In genomic region chr16:84950906-84951305, GRCh38 we compare ENCODE assay signal across 9 cellular contexts.
DNase-seq lines count a peak whose midpoint lies in the region; TF ChIP-seq lines count a peak whose summit lies in the region.
"Had no signal": no experiment of that assay in that cellular context is flagged by ENCODE, and none has a peak within 500 bp of the region (broad histone marks: within the 10 kb centered on the region; RNA-seq: fewer than 3 reads in every experiment).

No MANE protein-coding gene starts in this region.

- intact Hi-C loops in thyroid gland (cut with DNase I) = loop anchor here (5.0 kb wide), 1 partner anchor 194 kb away; no protein-coding TSS in a partner anchor
- intact Hi-C loops in transverse colon (cut with DNase I; ENCODE audit: low total_unique reads) = loop anchor here (5.0 kb wide), 1 partner anchor 199 kb away; no protein-coding TSS in a partner anchor
- intact Hi-C loops in ascending aorta (cut with DNase I) = no loop called here
- intact Hi-C loops in sigmoid colon (cut with DNase I) = loop anchor here (10.0 kb wide), 1 partner anchor 86 kb away; no protein-coding TSS in a partner anchor

- TF ChIP-seq POLR2A in thyroid gland (IDR thresholded peaks at IDR 0.05) (no peak), transverse colon (IDR thresholded peaks at IDR 0.05) (no peak), sigmoid colon (IDR thresholded peaks at IDR 0.05) (no peak)

- CTCF ChIA-PET in HEK293T (lab: Yijun Ruan, JAX) = interaction anchor here (0.9 to 4.1 kb wide), 3 partner anchors 12 to 25 kb away, joined by 3 to 20 read pairs (median 11); no protein-coding TSS in a partner anchor

- H3K36me3 ChIP-seq in BE2C (no peaks in the 10 kb centered on the region), thyroid gland (no peaks in the 10 kb centered on the region), transverse colon (no peaks in the 10 kb centered on the region), ascending aorta (no peaks in the 10 kb centered on the region), sigmoid colon (no peaks in the 10 kb centered on the region)
- H3K36me3 ChIP-seq: thoracic aorta had no signal

- H3K27ac ChIP-seq in thyroid gland (no peak overlapping the region), transverse colon (no peak overlapping the region), ascending aorta (no peak overlapping the region), sigmoid colon (no peak overlapping the region)
- H3K27ac ChIP-seq: thoracic aorta had no signal

- WGBS in thyroid gland, 2 donors = 68 to 80% methylated on average over 3 to 8 of the region's 10 CpGs
- 76% methylated on average over 10 of the region's 10 CpGs; no CpG with 5 or more reads in 1 of the 2 donors for WGBS in transverse colon (ENCODE audit: low coverage in 1 of 2), 2 donors
- 84 to 86% methylated on average over 10 of the region's 10 CpGs for WGBS in sigmoid colon, 2 donors

- DNase-seq in BE2C (peak; percentile 54), HEK293T (ENCODE audit: extremely low spot score) (peak; percentile 35), germinal center (ENCODE audit: low spot score) (peak; percentile 37), thyroid gland (no peak), transverse colon (no peak), ascending aorta (ENCODE audit: low spot score in 2 of 2) (no peak), sigmoid colon (no peak)

- H3K27me3 ChIP-seq in BE2C = no peaks in the 10 kb centered on the region
- no peaks in the 10 kb centered on the region for H3K27me3 ChIP-seq in thyroid gland
- no peaks in the 10 kb centered on the region for H3K27me3 ChIP-seq in transverse colon
- H3K27me3 ChIP-seq in ascending aorta = no peaks in the 10 kb centered on the region
- H3K27me3 ChIP-seq in sigmoid colon = no peaks in the 10 kb centered on the region

- peak; percentile 49 for TF ChIP-seq CTCF in BE2C (IDR thresholded peaks at IDR 0.05; ENCODE audit: low read depth, low read length)
- peak; percentile 17 for TF ChIP-seq CTCF in WI38 (IDR thresholded peaks at IDR 0.05; ENCODE audit: low read depth, low read length)
- no peak for TF ChIP-seq CTCF in thyroid gland (IDR thresholded peaks at IDR 0.05)
- peak in 1 of 5 experiments; percentile 9 for TF ChIP-seq CTCF in transverse colon (IDR thresholded peaks at IDR 0.05)
- no peak for TF ChIP-seq CTCF in ascending aorta (IDR thresholded peaks at IDR 0.05)
- TF ChIP-seq CTCF in sigmoid colon (IDR thresholded peaks at IDR 0.05) = no peak

- TF ChIP-seq EP300 in transverse colon (IDR thresholded peaks at IDR 0.05; ENCODE audit: low read depth) (no peak), sigmoid colon (IDR thresholded peaks at IDR 0.05) (no peak)

- H3K9me3 ChIP-seq in BE2C (no peaks in the 10 kb centered on the region), thyroid gland (no peaks in the 10 kb centered on the region), transverse colon (no peaks in the 10 kb centered on the region), ascending aorta (no peaks in the 10 kb centered on the region), sigmoid colon (no peaks in the 10 kb centered on the region)
- H3K9me3 ChIP-seq: thoracic aorta had no signal

- H3K4me1 ChIP-seq in BE2C (peaks cover 8% of the 10 kb centered on the region), thyroid gland (peaks cover 0 to 7% of the 10 kb centered on the region in 2 donors), transverse colon (peaks cover 4 to 22% (median 15%) of the 10 kb centered on the region in 4 donors), ascending aorta (peaks cover 0 to 6% of the 10 kb centered on the region in 2 donors), sigmoid colon (peaks cover 0 to 52% (median 31%) of the 10 kb centered on the region in 4 donors)

- POLR2A ChIA-PET in HEK293T (lab: Yijun Ruan, JAX) = no interaction called here

- in situ Hi-C loops in transverse colon (cut with MboI; ENCODE audit: low pct_ligation_motif_present in 1 of 4, low pct_unique_long_range_greater_than_20kb in 1 of 4, low sequenced_read_pairs in 3 of 4) = no loop called here

- no peak overlapping the region for H3K4me3 ChIP-seq in BE2C (ENCODE audit: low read depth, low read length)
- H3K4me3 ChIP-seq in WI38 (ENCODE audit: low read depth, low read length) = no peak overlapping the region
- no peak overlapping the region for H3K4me3 ChIP-seq in thyroid gland (replicated peaks in 1 of 3)
- no peak overlapping the region for H3K4me3 ChIP-seq in transverse colon
- H3K4me3 ChIP-seq in ascending aorta = no peak overlapping the region
- H3K4me3 ChIP-seq in sigmoid colon = no peak overlapping the region
- H3K4me3 ChIP-seq: thoracic aorta had no signal

TF ChIP-seq in HEK293T, 16 proteins besides CTCF, POLR2A, EP300 and RAD21:
- no peak for TF ChIP-seq LEF1 (IDR thresholded peaks at IDR 0.05; ENCODE audit: borderline replicate concordance)
- TF ChIP-seq L3MBTL2 (conservative IDR thresholded peaks at IDR 0.05) = no peak
- no peak for TF ChIP-seq BHLHE40 (IDR thresholded peaks at IDR 0.05; ENCODE audit: borderline replicate concordance)
- TF ChIP-seq SUZ12 (IDR thresholded peaks at IDR 0.05) = no peak
- TF ChIP-seq SP1 (IDR thresholded peaks at IDR 0.05) = no peak
- no peak for TF ChIP-seq PKNOX1 (IDR thresholded peaks at IDR 0.05)
- TF ChIP-seq FOXM1 (IDR thresholded peaks at IDR 0.05; ENCODE audit: borderline replicate concordance) = no peak
- no peak for TF ChIP-seq HDGF (IDR thresholded peaks at IDR 0.05; ENCODE audit: borderline replicate concordance)
- no peak for TF ChIP-seq FOXA1 (IDR thresholded peaks at IDR 0.05)
- no peak for TF ChIP-seq NFRKB (IDR thresholded peaks at IDR 0.05)
- no peak for TF ChIP-seq FOXK2 (IDR thresholded peaks at IDR 0.05)
- no peak for TF ChIP-seq ELF4 (IDR thresholded peaks at IDR 0.05)
- no peak for TF ChIP-seq CTBP1 (IDR thresholded peaks at IDR 0.05; ENCODE audit: borderline replicate concordance)
- no peak for TF ChIP-seq ARNT (IDR thresholded peaks at IDR 0.05)
- TF ChIP-seq ZNF384 (IDR thresholded peaks at IDR 0.05) = no peak
- no peak for TF ChIP-seq TARDBP (IDR thresholded peaks at IDR 0.05)

Comparison
In these comparisons a context has a peak if more than half of its experiments do, and no peak if none do; other contexts are left out.
1. DNase-seq: peak in BE2C (single experiment), HEK293T (single experiment) and germinal center (single experiment); none in thyroid gland (0 of 2), transverse colon (single experiment), ascending aorta (0 of 2) and sigmoid colon (single experiment).
2. CTCF ChIP-seq: peak in BE2C (single experiment) and WI38 (single experiment); none in thyroid gland (0 of 6), ascending aorta (0 of 3) and sigmoid colon (0 of 4).